Comparison of ENCODE assay signal across 1 cellular context in the genomic region with DNA sequence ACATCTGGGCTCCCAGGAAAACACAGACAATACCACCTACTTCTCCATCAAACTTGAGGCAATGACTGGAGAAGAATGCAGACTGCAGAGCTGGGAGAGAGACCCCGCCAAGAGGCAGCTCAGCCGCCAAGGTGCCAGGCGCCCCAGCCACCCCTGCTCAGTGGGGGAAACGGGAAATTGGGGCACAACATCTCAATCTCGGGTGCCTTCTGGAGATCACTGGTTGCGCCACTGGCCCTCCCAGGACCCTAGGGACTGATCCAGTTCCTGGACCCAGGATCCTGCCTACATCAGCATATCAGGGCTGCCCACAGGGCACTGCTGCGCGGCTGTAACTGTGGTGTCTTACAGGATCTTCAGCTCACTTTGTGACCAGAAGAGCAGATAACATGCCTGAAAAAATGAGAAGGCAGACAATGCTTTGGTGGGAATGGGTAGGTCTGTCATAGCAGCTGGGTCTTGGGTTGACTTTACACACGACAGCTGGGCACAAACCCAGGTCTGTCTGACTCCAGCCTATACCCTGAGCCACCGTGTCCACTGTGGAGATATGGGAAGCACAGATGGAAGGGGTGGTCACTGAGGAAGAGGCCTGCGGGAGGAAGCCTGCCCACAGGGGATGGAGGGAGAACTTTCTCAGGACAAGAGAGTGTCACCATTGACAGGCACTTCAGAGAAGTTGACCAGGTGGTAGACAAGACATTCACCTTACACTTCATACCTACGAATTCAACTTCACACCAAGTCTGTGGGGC.
TF ChIP-seq lines count a peak whose summit lies in the region.

No MANE protein-coding gene starts in this region.

TF ChIP-seq in IMR-90, 13 proteins besides CTCF, POLR2A, EP300 and RAD21 (continued from another document):
- no peak for TF ChIP-seq MAFK (IDR thresholded peaks at IDR 0.05; ENCODE audit: low read depth, low read length)
- no peak for TF ChIP-seq MXI1 (IDR thresholded peaks at IDR 0.05; ENCODE audit: borderline replicate concordance, low read depth, low read length)
- TF ChIP-seq, protein P1, sequence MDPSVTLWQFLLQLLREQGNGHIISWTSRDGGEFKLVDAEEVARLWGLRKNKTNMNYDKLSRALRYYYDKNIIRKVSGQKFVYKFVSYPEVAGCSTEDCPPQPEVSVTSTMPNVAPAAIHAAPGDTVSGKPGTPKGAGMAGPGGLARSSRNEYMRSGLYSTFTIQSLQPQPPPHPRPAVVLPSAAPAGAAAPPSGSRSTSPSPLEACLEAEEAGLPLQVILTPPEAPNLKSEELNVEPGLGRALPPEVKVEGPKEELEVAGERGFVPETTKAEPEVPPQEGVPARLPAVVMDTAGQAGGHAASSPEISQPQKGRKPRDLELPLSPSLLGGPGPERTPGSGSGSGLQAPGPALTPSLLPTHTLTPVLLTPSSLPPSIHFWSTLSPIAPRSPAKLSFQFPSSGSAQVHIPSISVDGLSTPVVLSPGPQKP (IDR thresholded peaks at IDR 0.05; ENCODE audit: borderline replicate concordance, low read depth, low read length) = no peak
- no peak for TF ChIP-seq CEBPB (IDR thresholded peaks at IDR 0.05; ENCODE audit: low read depth, low read length)
- TF ChIP-seq, protein P2, sequence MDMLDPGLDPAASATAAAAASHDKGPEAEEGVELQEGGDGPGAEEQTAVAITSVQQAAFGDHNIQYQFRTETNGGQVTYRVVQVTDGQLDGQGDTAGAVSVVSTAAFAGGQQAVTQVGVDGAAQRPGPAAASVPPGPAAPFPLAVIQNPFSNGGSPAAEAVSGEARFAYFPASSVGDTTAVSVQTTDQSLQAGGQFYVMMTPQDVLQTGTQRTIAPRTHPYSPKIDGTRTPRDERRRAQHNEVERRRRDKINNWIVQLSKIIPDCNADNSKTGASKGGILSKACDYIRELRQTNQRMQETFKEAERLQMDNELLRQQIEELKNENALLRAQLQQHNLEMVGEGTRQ (IDR thresholded peaks at IDR 0.05; ENCODE audit: low read depth, low read length) = no peak
